Comparison of ENCODE assay signal across 10 cellular contexts in genomic region chr9:83299556-83299955, GRCh38.
A peak's percentile ranks its signal among the peaks of the same experiment; 100 is the strongest.
DNase-seq lines count a peak whose midpoint lies in the region; ATAC-seq and TF ChIP-seq lines count a peak whose summit lies in the region.
"Had no signal": no experiment of that assay in that cellular context is flagged by ENCODE, and none has a peak within 500 bp of the region (broad histone marks: within the 10 kb centered on the region; RNA-seq: fewer than 3 reads in every experiment).

No MANE protein-coding gene starts in this region.

- POLR2A ChIA-PET in BJ (lab: Charles Lee), result no interaction called here

- no peaks in the 10 kb centered on the region for H3K9me3 Mint-ChIP-seq in chondrocyte (ENCODE audit: low read depth)

- CTCF ChIA-PET in BJ (lab: Yijun Ruan, JAX), result no interaction called here

- intact Hi-C loops in lower lobe of right lung (cut with DNase I), result no loop called here

- no peaks in the 10 kb centered on the region for H3K36me3 Mint-ChIP-seq in chondrocyte (ENCODE audit: low read depth)

- H3K36me3 ChIP-seq in BJ (ENCODE audit: control insufficient read depth, insufficient read depth, low read length) (no peaks in the 10 kb centered on the region), lower lobe of right lung (peaks cover 7% of the 10 kb centered on the region)

- no peak overlapping the region for H3K27ac ChIP-seq in lower lobe of right lung

- peak; percentile 11 for DNase-seq in BJ (ENCODE audit: low read depth)
- peak; percentile 53 for DNase-seq in HK-2 (ENCODE audit: unreplicated experiment)
- peak; percentile 74 for DNase-seq in astrocyte of the hippocampus (ENCODE audit: low read depth, low spot score)
- DNase-seq in lower lobe of right lung, result no peak
- DNase-seq in chondrocyte (ENCODE audit: low spot score), result no peak
- no peak for DNase-seq in NCI-H2081 treated with DMSO at 0.1 percent for 48 hours (lab: John Stamatoyannopoulos, UW)
- no peak for DNase-seq in amniotic stem cell (lab: John Stamatoyannopoulos, UW)
- DNase-seq: NCI-H524 treated with DMSO at 0.1 percent for 48 hours; stimulated activated CD8-positive, alpha-beta memory T cell treated with anti-CD3 and anti-CD28 coated beads, Interleukin-4, amount 100 ng/mL, for 48 hours had no signal

- H3K27me3 ChIP-seq in BJ (ENCODE audit: control insufficient read depth, insufficient read depth, low read length) (no peaks in the 10 kb centered on the region), lower lobe of right lung (ENCODE audit: low read depth) (no peaks in the 10 kb centered on the region)

- no peak overlapping the region for H3K4me3 Mint-ChIP-seq in chondrocyte (ENCODE audit: unreplicated experiment)

- TF ChIP-seq CTCF in BJ (IDR thresholded peaks at IDR 0.05; ENCODE audit: insufficient read depth, low read depth, low read length), result no peak
- no peak for TF ChIP-seq CTCF in lower lobe of right lung (IDR thresholded peaks at IDR 0.05)
- TF ChIP-seq CTCF in chondrocyte (IDR thresholded peaks at IDR 0.05), result no peak

- peaks cover under 1% of the 10 kb centered on the region for H3K4me1 ChIP-seq in lower lobe of right lung

- peak; percentile 39 to 64 for ATAC-seq in lower lobe of right lung
- no peak for ATAC-seq in GM21737 (IDR thresholded peaks at IDR 0.05; ENCODE audit: unreplicated experiment)

- H3K27me3 Mint-ChIP-seq in chondrocyte (ENCODE audit: low read depth), result no peaks in the 10 kb centered on the region

- peaks cover 4% of the 10 kb centered on the region for H3K4me1 Mint-ChIP-seq in chondrocyte (ENCODE audit: low read depth)

- H3K4me3 ChIP-seq in BJ (ENCODE audit: low read depth, low read length) (no peak overlapping the region), lower lobe of right lung (no peak overlapping the region)

- no peaks in the 10 kb centered on the region for H3K9me3 ChIP-seq in lower lobe of right lung

- no peak overlapping the region for H3K27ac Mint-ChIP-seq in chondrocyte (ENCODE audit: unreplicated experiment)

Comparison
In these comparisons a context has a peak if more than half of its experiments do, and no peak if none do; other contexts are left out.
1. DNase-seq: peak in BJ (single experiment), HK-2 (single experiment) and astrocyte of the hippocampus (single experiment); none in lower lobe of right lung (single experiment), chondrocyte (single experiment), NCI-H2081 treated with DMSO at 0.1 percent for 48 hours (single experiment) and amniotic stem cell (single experiment).